In genomic region chr19:2327773-2328400, GRCh38 we compare ENCODE assay signal across 8 cellular contexts. TPM values are rescaled to one million over a fixed set of nuclear protein-coding genes. Genes with fewer than 3 reads are reported as not detected.
DNase-seq lines count a peak whose midpoint lies in the region; ATAC-seq and TF ChIP-seq lines count a peak whose summit lies in the region.

No MANE protein-coding gene starts in this region.

- peak overlapping the region; percentile 97 for H3K4me2 ChIP-seq in BLaER1
- peak overlapping the region; percentile 78 for H3K4me2 ChIP-seq in GM23248 (ENCODE audit: unreplicated experiment)
- peak overlapping the region; percentile 49 for H3K4me2 ChIP-seq in neural cell (ENCODE audit: low read length)

- TF ChIP-seq POLR2A in thyroid gland (IDR thresholded peaks at IDR 0.05): no peak

- DNase-seq in GM23248 (peak; percentile 76), NOMO-1 (lab: John Stamatoyannopoulos, UW; ENCODE audit: unreplicated experiment in 2 of 2) (peak; percentile 83 to 88), activated T-cell treated with anti-CD3 and anti-CD28 coated beads for 4 hours (peak; percentile 46), fibroblast of mammary gland (ENCODE audit: low read depth) (peak; percentile 86), thyroid gland (peak in 1 of 2 donors; percentile 10)

- no peak for TF ChIP-seq EP300 in neural cell (conservative IDR thresholded peaks at IDR 0.05; ENCODE audit: poor library complexity, severe bottlenecking)

- H3K9me3 ChIP-seq in BLaER1 (no peaks in the 10 kb centered on the region), GM23248 (ENCODE audit: low read depth) (no peaks in the 10 kb centered on the region), neural cell (ENCODE audit: low read length) (no peaks in the 10 kb centered on the region), thyroid gland (no peaks in the 10 kb centered on the region)

- in situ Hi-C loops in GM23248 (cut with MboI): no loop called here

- TF ChIP-seq CTCF in fibroblast of mammary gland (conservative IDR thresholded peaks at IDR 0.05; ENCODE audit: control insufficient read depth, insufficient read depth, low read depth, low read length): no peak
- TF ChIP-seq CTCF in neural cell (IDR thresholded peaks at IDR 0.05; ENCODE audit: poor library complexity, severe bottlenecking): no peak
- TF ChIP-seq CTCF in thyroid gland (IDR thresholded peaks at IDR 0.05): no peak

- no peak for ATAC-seq in HG02840 (IDR thresholded peaks at IDR 0.05; ENCODE audit: low FRiP score, unreplicated experiment)

- H3K9me2 ChIP-seq in GM23248 (ENCODE audit: insufficient read depth) (no peaks in the 10 kb centered on the region), neural cell (ENCODE audit: insufficient read depth, low read length) (no peaks in the 10 kb centered on the region)

- H3K4me1 ChIP-seq in BLaER1 (peaks cover 83% of the 10 kb centered on the region), GM23248 (ENCODE audit: insufficient read depth) (peaks cover 6% of the 10 kb centered on the region; the same call in 1 of the 2 replicates), thyroid gland (peaks cover 40 to 51% of the 10 kb centered on the region in 2 donors)

- intact Hi-C loops in thyroid gland (cut with DNase I): no loop called here

- H3K36me3 ChIP-seq in BLaER1 (peaks cover 15% of the 10 kb centered on the region), GM23248 (ENCODE audit: low read depth) (no peaks in the 10 kb centered on the region), neural cell (ENCODE audit: insufficient read depth, low read length) (no peaks in the 10 kb centered on the region), thyroid gland (peaks cover 0 to 8% of the 10 kb centered on the region in 2 donors)

- 1 to 2% methylated on average over 18 of the region's 18 CpGs for WGBS in GM23248 (ENCODE audit: low coverage in 1 of 2, low lambda C conversion rate in 2 of 2, missing lambda C conversion rate in 2 of 2), 2 experiments
- 1 to 3% methylated on average over 18 of the region's 18 CpGs for WGBS in thyroid gland, 2 donors

- H3K27ac ChIP-seq in BLaER1 (peak overlapping the region; percentile 95), GM23248 (peak overlapping the region; percentile 77), neural cell (ENCODE audit: low read length) (peak overlapping the region; percentile 89), thyroid gland (peak overlapping the region in 1 of 3 donors; percentile 24)

- no peaks in the 10 kb centered on the region for H3F3A ChIP-seq in GM23248 (ENCODE audit: insufficient read depth)
- no peaks in the 10 kb centered on the region for H3F3A ChIP-seq in neural cell (ENCODE audit: insufficient read depth, low read length, poor library complexity, severe bottlenecking)

- H3K27me3 ChIP-seq in BLaER1: no peaks in the 10 kb centered on the region
- H3K27me3 ChIP-seq in GM23248 (replicated peaks; ENCODE audit: insufficient read depth): no peaks in the 10 kb centered on the region
- H3K27me3 ChIP-seq in neural cell (ENCODE audit: insufficient read depth, low read depth, low read length): no peaks in the 10 kb centered on the region
- no peaks in the 10 kb centered on the region for H3K27me3 ChIP-seq in thyroid gland

- H3K79me2 ChIP-seq in GM23248 (ENCODE audit: insufficient read depth) (peaks cover 82% of the 10 kb centered on the region), neural cell (replicated peaks; ENCODE audit: insufficient read depth, low read length) (peaks cover 50% of the 10 kb centered on the region)

- peak overlapping the region; percentile 92 for H2AFZ ChIP-seq in GM23248
- peak overlapping the region; percentile 19 for H2AFZ ChIP-seq in neural cell (ENCODE audit: low read depth, low read length)

- H3K9ac ChIP-seq in BLaER1: peak overlapping the region; percentile 91
- peak overlapping the region; percentile 92 for H3K9ac ChIP-seq in GM23248
- H3K9ac ChIP-seq in neural cell (ENCODE audit: low read length): peak overlapping the region; percentile 89

- H4K20me1 ChIP-seq in BLaER1: peaks cover 50% of the 10 kb centered on the region
- no peaks in the 10 kb centered on the region for H4K20me1 ChIP-seq in GM23248 (ENCODE audit: insufficient read depth)
- H4K20me1 ChIP-seq in neural cell (ENCODE audit: insufficient read depth): no peaks in the 10 kb centered on the region

- no peak for TF ChIP-seq RAD21 in neural cell (conservative IDR thresholded peaks at IDR 0.05)

- H3K4me3 ChIP-seq in BLaER1 (peak overlapping the region; percentile 87), GM23248 (peak overlapping the region; percentile 95), fibroblast of mammary gland (ENCODE audit: control insufficient read depth, low read depth, low read length) (peak overlapping the region; percentile 92), neural cell (ENCODE audit: low read length) (peak overlapping the region; percentile 98), thyroid gland (replicated peaks in 1 of 3) (peak overlapping the region; percentile 60 to 92 (median 84))

TF ChIP-seq in neural cell, 6 proteins besides CTCF, POLR2A, EP300 and RAD21:
- TF ChIP-seq EZH2 (IDR thresholded peaks at IDR 0.05; ENCODE audit: borderline replicate concordance, insufficient read depth, low read length, poor library complexity, severe bottlenecking) (no peak), POLR2AphosphoS5 (IDR thresholded peaks at IDR 0.05) (peak; percentile 53)

RNA-seq across cellular contexts. Expression of gene LSM7, which starts 0.5 kb away (rescaled TPM):
- total RNA-seq in GM23248 (2014; rRNA removed; shearing (Covaris generic)): 87.0 and 118 TPM in 2 replicates
- 91.4 and 102 TPM in 2 replicates for polyA plus RNA-seq in GM23248 (2016; fragmentation: Nextera tagmentation; extraction: Ambion mirVana)
- polyA plus RNA-seq in neural cell: 520 and 550 TPM in 2 replicates
- polyA minus RNA-seq in neural cell: 160 and 161 TPM in 2 replicates
- 100 to 1,000 TPM in 1 of 4 donors, 10 to 100 TPM in 3; 21.1 to 139 (median 55.1) TPM for total RNA-seq in thyroid gland

RNA-seq across cellular contexts. Expression of gene SPPL2B, which starts 0.6 kb away (rescaled TPM):
- 43.0 and 61.0 TPM in 2 replicates for total RNA-seq in GM23248 (2014; rRNA removed; shearing (Covaris generic))
- polyA plus RNA-seq in GM23248 (2016; fragmentation: Nextera tagmentation; extraction: Ambion mirVana) (38.6 and 38.9 TPM in 2 replicates), neural cell (68.7 and 86.8 TPM in 2 replicates)
- polyA minus RNA-seq in neural cell: 49.1 and 54.0 TPM in 2 replicates
- total RNA-seq in thyroid gland: 10 to 100 TPM; 47.8 to 97.8 (median 67.3) TPM

RNA-seq across cellular contexts. Expression of gene LINGO3, which starts 19.9 kb away (rescaled TPM):
- total RNA-seq in GM23248 (2014; rRNA removed; shearing (Covaris generic)): not detected in 2 replicates
- not detected in 2 replicates for polyA plus RNA-seq in GM23248 (2016; fragmentation: Nextera tagmentation; extraction: Ambion mirVana)
- polyA plus RNA-seq in neural cell: 1.2 and 2.7 TPM in 2 replicates
- 2.5 and 2.7 TPM in 2 replicates for polyA minus RNA-seq in neural cell
- total RNA-seq in thyroid gland: under 1 TPM in 1 of 4 donors, not detected in 3; 0.45 TPM

RNA-seq across cellular contexts. Expression of gene TMPRSS9, which starts 32.2 kb away (rescaled TPM):
- not detected in 2 replicates for total RNA-seq in GM23248 (2014; rRNA removed; shearing (Covaris generic))
- 0.28 TPM in 1 of 2 replicates, not detected in the other for polyA plus RNA-seq in GM23248 (2016; fragmentation: Nextera tagmentation; extraction: Ambion mirVana)
- polyA plus RNA-seq in neural cell: not detected in 2 replicates
- not detected in 2 replicates for polyA minus RNA-seq in neural cell
- total RNA-seq in thyroid gland: under 1 TPM in 2 of 4 donors, not detected in 2; 0.13 to 0.78 TPM

RNA-seq across cellular contexts. Expression of gene PEAK3, which starts 45.9 kb away (rescaled TPM):
- total RNA-seq in GM23248 (2014; rRNA removed; shearing (Covaris generic)): not detected in 2 replicates
- polyA plus RNA-seq in GM23248 (2016; fragmentation: Nextera tagmentation; extraction: Ambion mirVana) (0.19 TPM in 1 of 2 replicates, not detected in the other), neural cell (not detected in 2 replicates)
- not detected in 2 replicates for polyA minus RNA-seq in neural cell
- 1 to 10 TPM in 1 of 4 donors, under 1 TPM in 3; 0.27 to 1.6 (median 0.59) TPM for total RNA-seq in thyroid gland
